ENCODE assay signal across 18 cellular contexts in the genomic region with DNA sequence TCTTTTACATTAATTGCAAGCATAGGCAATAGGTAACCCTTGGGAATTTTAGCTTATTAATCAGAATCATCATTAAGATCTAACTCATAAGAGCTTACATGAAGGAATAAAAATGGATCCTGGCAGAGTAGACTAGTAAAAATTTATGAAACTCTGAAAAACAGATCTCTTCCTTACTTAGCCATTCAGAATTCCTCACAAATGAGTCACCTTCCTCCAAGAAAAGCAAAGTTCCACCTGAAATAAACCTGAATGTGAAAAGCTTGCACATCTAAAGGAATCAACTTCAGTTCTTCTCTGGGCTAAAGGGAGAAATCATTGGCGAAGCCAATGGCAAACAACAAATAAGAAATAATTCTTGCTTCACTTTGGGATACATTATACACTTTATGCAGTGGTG. TPM values are rescaled to one million over a fixed set of nuclear protein-coding genes. Genes with fewer than 3 reads are reported as not detected.
A peak's percentile ranks its signal among the peaks of the same experiment; 100 is the strongest.
DNase-seq lines count a peak whose midpoint lies in the region; ATAC-seq, FAIRE-seq and TF ChIP-seq lines count a peak whose summit lies in the region.
"Had no signal": no experiment of that assay in that cellular context is flagged by ENCODE, and none has a peak within 500 bp of the region (broad histone marks: within the 10 kb centered on the region; RNA-seq: fewer than 3 reads in every experiment).

No MANE protein-coding gene starts in this region.

- H3K27me3 Mint-ChIP-seq in naive thymus-derived CD8-positive, alpha-beta T cell: peaks cover 10 to 16% (median 12%) of the 10 kb centered on the region in 5 donors
- H3K27me3 Mint-ChIP-seq in CD4-positive, alpha-beta memory T cell: peaks cover 0 to 3% of the 10 kb centered on the region in 2 donors
- H3K27me3 Mint-ChIP-seq: stimulated activated memory B cell treated with anti-CD40 and anti-IgM and Interleukin-4, amounts not matched to agents 10 μg/mL and 1 μg/mL and 100 μg/mL, for 72 hours; type B pancreatic cell had no signal

- TF ChIP-seq CTCF in 22Rv1 (IDR thresholded peaks at IDR 0.05) (no peak), bronchial epithelial cell (IDR thresholded peaks at IDR 0.05; ENCODE audit: insufficient read depth, low read length, severe bottlenecking) (no peak)

- POLR2A ChIA-PET in naive thymus-derived CD8-positive, alpha-beta T cell (lab: Charles Lee): no interaction called here
- POLR2A ChIA-PET in CD4-positive, alpha-beta memory T cell (lab: Charles Lee; ENCODE audit: partially characterized antibody): interaction anchor here (0.7 to 1.1 kb wide), 2 partner anchors 23 to 36 kb away, joined by 3 read pairs; a partner anchor contains a TSS

- peaks cover 0 to 4% (median 0%) of the 10 kb centered on the region in 4 donors for H3K4me1 Mint-ChIP-seq in naive thymus-derived CD8-positive, alpha-beta T cell
- peaks cover 0 to 3% (median under 1%) of the 10 kb centered on the region in 4 donors for H3K4me1 Mint-ChIP-seq in CD4-positive, alpha-beta memory T cell
- H3K4me1 Mint-ChIP-seq: naive B cell had no signal

- peak; percentile 37 for ATAC-seq in left colon
- ATAC-seq in naive thymus-derived CD8-positive, alpha-beta T cell: no peak
- ATAC-seq: activated CD4-positive, CD25-positive, alpha-beta regulatory T cell treated with anti-CD3 and anti-CD28 coated beads, Interleukin-2, amount 50 U/mL, for 24 hours; left ventricle myocardium superior; stimulated activated memory B cell treated with anti-CD40 and anti-IgM and Interleukin-4, amounts not matched to agents 10 μg/mL and 1 μg/mL and 100 μg/mL, for 72 hours had no signal

- intact Hi-C loops in left colon (cut with DNase I, micrococcal nuclease): no loop called here
- intact Hi-C loops in CD4-positive, alpha-beta memory T cell (cut with micrococcal nuclease): no loop called here

- CTCF ChIA-PET in CD4-positive, alpha-beta memory T cell (lab: Charles Lee; ENCODE audit: partially characterized antibody): interaction anchor here (0.7 to 1.1 kb wide), 2 partner anchors 22 to 71 kb away, joined by 3 read pairs; no protein-coding TSS in a partner anchor

- no peaks in the 10 kb centered on the region for H3K9me3 Mint-ChIP-seq in naive thymus-derived CD8-positive, alpha-beta T cell
- H3K9me3 Mint-ChIP-seq in CD4-positive, alpha-beta memory T cell: peaks cover 0 to 2% (median 0%) of the 10 kb centered on the region in 8 donors
- H3K9me3 Mint-ChIP-seq: activated T-helper 2 cell treated with anti-CD3 and anti-CD28 coated beads, Interferon-gamma antibody, Interleukin-2, Interleukin-4, amounts not matched to agents 10 μg/mL and 5 μg/mL and 100 μg/mL, durations not matched to agents 14 hours and 24 hours and 36 hours; stimulated activated memory B cell treated with anti-CD40 and anti-IgM and Interleukin-4, amounts not matched to agents 10 μg/mL and 1 μg/mL and 100 μg/mL, for 72 hours; type B pancreatic cell had no signal

- no peaks in the 10 kb centered on the region for H3K4me1 ChIP-seq in CD4-positive, alpha-beta memory T cell (ENCODE audit: insufficient read depth, low read length)
- H3K4me1 ChIP-seq: BLaER1 treated with 17β-estradiol and CSF1 and Interleukin-3, amounts not matched to agents 10 nM and 100 nM had no signal

- no peaks in the 10 kb centered on the region for H3K36me3 Mint-ChIP-seq in naive thymus-derived CD8-positive, alpha-beta T cell
- H3K36me3 Mint-ChIP-seq in CD4-positive, alpha-beta memory T cell: no peaks in the 10 kb centered on the region
- H3K36me3 Mint-ChIP-seq: naive B cell; stimulated activated memory B cell treated with anti-CD40 and anti-IgM and Interleukin-4, amounts not matched to agents 10 μg/mL and 1 μg/mL and 100 μg/mL, for 72 hours; type B pancreatic cell had no signal

- DNase-seq in NCI-H226 (peak; percentile 36), bronchial epithelial cell (ENCODE audit: low read depth) (peak; percentile 66), left colon (no peak), occipital lobe (lab: John Stamatoyannopoulos, UW) (no peak), NCI-H82 treated with DMSO at 0.1 percent for 48 hours (lab: John Stamatoyannopoulos, UW; ENCODE audit: unreplicated experiment) (no peak)
- DNase-seq in naive thymus-derived CD8-positive, alpha-beta T cell: no peak
- no peak for DNase-seq in CD4-positive, alpha-beta memory T cell
- DNase-seq: left ventricle myocardium superior, naive B cell, NCI-H446, posterior cingulate gyrus, SHP77 treated with DMSO at 0.1 percent for 48 hours had no signal

- H3K4me3 Mint-ChIP-seq in naive thymus-derived CD8-positive, alpha-beta T cell: no peak overlapping the region
- no peak overlapping the region for H3K4me3 Mint-ChIP-seq in CD4-positive, alpha-beta memory T cell
- H3K4me3 Mint-ChIP-seq: naive B cell; stimulated activated memory B cell treated with anti-CD40 and anti-IgM and Interleukin-4, amounts not matched to agents 10 μg/mL and 1 μg/mL and 100 μg/mL, for 72 hours; type B pancreatic cell had no signal

- FAIRE-seq in bronchial epithelial cell (lab: Jason Lieb, UNC): no peak

- H3K36me3 ChIP-seq in bronchial epithelial cell (ENCODE audit: control insufficient read depth, insufficient read depth, low read length): no peaks in the 10 kb centered on the region
- H3K36me3 ChIP-seq in CD4-positive, alpha-beta memory T cell (ENCODE audit: insufficient read depth, low read length): no peaks in the 10 kb centered on the region
- H3K36me3 ChIP-seq: BLaER1 treated with 17β-estradiol and CSF1 and Interleukin-3, amounts not matched to agents 10 nM and 100 nM had no signal

- H3K27ac Mint-ChIP-seq in naive thymus-derived CD8-positive, alpha-beta T cell: no peak overlapping the region
- no peak overlapping the region for H3K27ac Mint-ChIP-seq in CD4-positive, alpha-beta memory T cell
- H3K27ac Mint-ChIP-seq: activated T-helper 2 cell treated with anti-CD3 and anti-CD28 coated beads, Interferon-gamma antibody, Interleukin-2, Interleukin-4, amounts not matched to agents 10 μg/mL and 5 μg/mL and 100 μg/mL, durations not matched to agents 14 hours and 24 hours and 36 hours; naive B cell; stimulated activated memory B cell treated with anti-CD40 and anti-IgM and Interleukin-4, amounts not matched to agents 10 μg/mL and 1 μg/mL and 100 μg/mL, for 72 hours; type B pancreatic cell had no signal

- H3K27ac ChIP-seq in 22Rv1: 0 out of 2 replicates have a peak overlapping the region, but pooled peaks have one; percentile 29
- H3K27ac ChIP-seq in CD4-positive, alpha-beta memory T cell (ENCODE audit: low read depth, low read length): no peak overlapping the region
- H3K27ac ChIP-seq: BLaER1 treated with 17β-estradiol and CSF1 and Interleukin-3, amounts not matched to agents 10 nM and 100 nM had no signal

- H3K9me3 ChIP-seq in CD4-positive, alpha-beta memory T cell (ENCODE audit: control insufficient read depth in 1 of 2, low read length in 2 of 2): no peaks in the 10 kb centered on the region
- H3K9me3 ChIP-seq: BLaER1 treated with 17β-estradiol and CSF1 and Interleukin-3, amounts not matched to agents 10 nM and 100 nM had no signal

- H3K27me3 ChIP-seq in bronchial epithelial cell (ENCODE audit: control insufficient read depth, insufficient read depth, low read length): no peaks in the 10 kb centered on the region
- H3K27me3 ChIP-seq in CD4-positive, alpha-beta memory T cell (ENCODE audit: insufficient read depth, low read length): no peaks in the 10 kb centered on the region
- H3K27me3 ChIP-seq: BLaER1 treated with 17β-estradiol and CSF1 and Interleukin-3, amounts not matched to agents 10 nM and 100 nM had no signal

- no peak overlapping the region for H3K4me3 ChIP-seq in bronchial epithelial cell (ENCODE audit: low read depth, low read length)
- H3K4me3 ChIP-seq in CD4-positive, alpha-beta memory T cell (ENCODE audit: low read length in 2 of 2): no peak overlapping the region
- H3K4me3 ChIP-seq: BLaER1 treated with 17β-estradiol and CSF1 and Interleukin-3, amounts not matched to agents 10 nM and 100 nM had no signal

RNA-seq across cellular contexts. Expression of a gene that starts 22.7 kb away (rescaled TPM):
- total RNA-seq in bronchial epithelial cell (35.8 and 42.9 TPM in 2 replicates), left colon (100 to 1,000 TPM; 394 to 421 TPM), occipital lobe (61.0 TPM)
- 1 to 10 TPM; 8.7 to 9.7 TPM for total RNA-seq in naive thymus-derived CD8-positive, alpha-beta T cell
- polyA plus RNA-seq in naive thymus-derived CD8-positive, alpha-beta T cell: 1 to 10 TPM; 1.3 to 3.1 (median 2.5) TPM
- total RNA-seq in CD4-positive, alpha-beta memory T cell: 10 to 100 TPM; 11.7 to 12.7 TPM
- 1 to 10 TPM; 2.0 to 9.3 TPM for polyA plus RNA-seq in CD4-positive, alpha-beta memory T cell

Comparison
In these comparisons a context has a peak if more than half of its experiments do, and no peak if none do; other contexts are left out.
1. DNase-seq: peak in NCI-H226 (single experiment) and bronchial epithelial cell (single experiment); none in left colon (0 of 2), naive thymus-derived CD8-positive, alpha-beta T cell (0 of 10), occipital lobe (single experiment), NCI-H82 treated with DMSO at 0.1 percent for 48 hours (single experiment) and CD4-positive, alpha-beta memory T cell (0 of 5).